Comparison of ENCODE assay signal across 8 cellular contexts in the genomic region with DNA sequence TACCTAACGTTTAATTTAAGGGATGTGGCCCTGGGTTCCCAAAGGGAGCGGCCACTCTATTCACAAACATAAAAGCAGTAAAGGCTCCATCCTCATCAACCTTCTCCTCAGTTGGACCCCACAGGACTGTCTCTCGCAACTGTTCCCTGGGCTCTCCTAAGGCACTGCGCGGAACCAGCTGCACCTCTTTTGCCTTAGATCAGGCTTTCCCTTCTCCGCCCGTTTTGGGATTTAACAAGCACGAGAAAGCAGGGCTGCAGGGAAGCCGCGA. TPM values are rescaled to one million over a fixed set of nuclear protein-coding genes. Genes with fewer than 3 reads are reported as not detected.
DNase-seq lines count a peak whose midpoint lies in the region; TF ChIP-seq lines count a peak whose summit lies in the region.

No MANE protein-coding gene starts in this region.

- no peak overlapping the region for H3K27ac ChIP-seq in SK-N-MC
- peak overlapping the region; percentile 99 for H3K27ac ChIP-seq in fibroblast of lung (ENCODE audit: insufficient read depth, low read length)
- peak overlapping the region; percentile 83 to 86 for H3K27ac ChIP-seq in prostate gland

- peaks cover 23% of the 10 kb centered on the region for H3K4me1 Mint-ChIP-seq in T-helper 1 cell treated with Interleukin-12 subunit alpha and Interleukin-12 subunit beta and Interleukin-4 antibody, amounts not matched to agents 30 μg/mL and 1 μg/mL, for 36 hours (ENCODE audit: low read depth)

- no peaks in the 10 kb centered on the region for H3K27me3 Mint-ChIP-seq in T-helper 1 cell treated with Interleukin-12 subunit alpha and Interleukin-12 subunit beta and Interleukin-4 antibody, amounts not matched to agents 30 μg/mL and 1 μg/mL, for 36 hours (ENCODE audit: low read depth)

- H3K4me1 ChIP-seq in fibroblast of lung (ENCODE audit: control insufficient read depth, extremely low read depth, insufficient read depth, low read length) = peaks cover 11% of the 10 kb centered on the region
- H3K4me1 ChIP-seq in prostate gland (replicated peaks) = peaks cover 5% of the 10 kb centered on the region

- peaks cover 42% of the 10 kb centered on the region for H3K79me2 ChIP-seq in fibroblast of lung (ENCODE audit: control insufficient read depth, insufficient read depth, low read length)

- intact Hi-C loops in prostate gland (cut with DNase I) = loop anchor here (5.0 kb wide), 1 partner anchor 55 kb away; the partner anchor contains the start of gene LARP4B

- peak overlapping the region; percentile 93 for H3K4me2 ChIP-seq in fibroblast of lung (ENCODE audit: extremely low read depth, insufficient read depth, low read length)

- TF ChIP-seq POLR2A in prostate gland (IDR thresholded peaks at IDR 0.05) = no peak

- H3K4me3 Mint-ChIP-seq in T-helper 1 cell treated with Interleukin-12 subunit alpha and Interleukin-12 subunit beta and Interleukin-4 antibody, amounts not matched to agents 30 μg/mL and 1 μg/mL, for 36 hours = peak overlapping the region; percentile 96

- H3K4me3 ChIP-seq in SK-N-MC = peak overlapping the region; percentile 88
- H3K4me3 ChIP-seq in fibroblast of lung (replicated peaks in 1 of 4; ENCODE audit: control extremely low read depth in 1 of 4, insufficient read depth in 1 of 4, low read depth in 3 of 4, low read length in 4 of 4) = peak overlapping the region; percentile 94 to 100 (median 98)
- peak overlapping the region; percentile 63 to 97 for H3K4me3 ChIP-seq in prostate gland

- H2AFZ ChIP-seq in fibroblast of lung (ENCODE audit: low read length) = peak overlapping the region; percentile 31

- WGBS in prostate gland = under 1% methylated on average over 10 of the region's 10 CpGs

- peak overlapping the region; percentile 97 for H3K27ac Mint-ChIP-seq in T-helper 1 cell treated with Interleukin-12 subunit alpha and Interleukin-12 subunit beta and Interleukin-4 antibody, amounts not matched to agents 30 μg/mL and 1 μg/mL, for 36 hours

- H3K9me3 Mint-ChIP-seq in T-helper 1 cell treated with Interleukin-12 subunit alpha and Interleukin-12 subunit beta and Interleukin-4 antibody, amounts not matched to agents 30 μg/mL and 1 μg/mL, for 36 hours = no peaks in the 10 kb centered on the region

- peaks cover 11% of the 10 kb centered on the region for H3K36me3 Mint-ChIP-seq in T-helper 1 cell treated with Interleukin-12 subunit alpha and Interleukin-12 subunit beta and Interleukin-4 antibody, amounts not matched to agents 30 μg/mL and 1 μg/mL, for 36 hours (ENCODE audit: low read depth)

- H3K27me3 ChIP-seq in fibroblast of lung (ENCODE audit: control insufficient read depth, insufficient read depth, low read length) (no peaks in the 10 kb centered on the region), prostate gland (replicated peaks; ENCODE audit: insufficient read depth) (no peaks in the 10 kb centered on the region)

- H3K9ac ChIP-seq in SK-N-MC (ENCODE audit: insufficient read length) (peak overlapping the region; percentile 92), fibroblast of lung (ENCODE audit: insufficient read depth, low read length) (peak overlapping the region; percentile 90)

- DNase-seq in T-helper 1 cell (no peak), SK-N-MC (ENCODE audit: low read depth, low spot score) (no peak), fibroblast of lung (ENCODE audit: low read depth in 2 of 2) (peak in 1 of 2 donors; percentile 40), prostate gland (ENCODE audit: low spot score) (no peak), middle frontal gyrus (ENCODE audit: extremely low spot score, low spot score) (no peak), retina (no peak)
- DNase-seq in stimulated activated naive CD4-positive, alpha-beta T cell treated with Interleukin-2 at 50 U/mL for 16 hours (lab: John Stamatoyannopoulos, UW) = no peak

- no peaks in the 10 kb centered on the region for H3K9me3 ChIP-seq in SK-N-MC (ENCODE audit: low read depth, low read length)
- H3K9me3 ChIP-seq in fibroblast of lung (ENCODE audit: control insufficient read depth, insufficient read depth, low read depth, low read length) = no peaks in the 10 kb centered on the region
- no peaks in the 10 kb centered on the region for H3K9me3 ChIP-seq in prostate gland

- H3K36me3 ChIP-seq in SK-N-MC (ENCODE audit: insufficient read depth, low read length) (peaks cover 16% of the 10 kb centered on the region), fibroblast of lung (ENCODE audit: control insufficient read depth, insufficient read depth, low read length) (peaks cover 3% of the 10 kb centered on the region), prostate gland (no peaks in the 10 kb centered on the region)

- TF ChIP-seq CTCF in fibroblast of lung (conservative IDR thresholded peaks at IDR 0.05 in 1 of 2, IDR thresholded peaks at IDR 0.05 in 1 of 2; ENCODE audit: low read depth in 1 of 2, low read length in 2 of 2) (no peak), prostate gland (IDR thresholded peaks at IDR 0.05) (no peak)

- H4K20me1 ChIP-seq in fibroblast of lung (ENCODE audit: control insufficient read depth, extremely low read depth, insufficient read depth, low read length) = peaks cover 3% of the 10 kb centered on the region

RNA-seq across cellular contexts. Expression of gene GTPBP4, which starts 0.7 kb away (rescaled TPM):
- total RNA-seq in fibroblast of lung (26.5 and 28.7 TPM in 2 replicates), prostate gland (10 to 100 TPM; 15.6 to 39.9 TPM)
- polyA plus RNA-seq in fibroblast of lung = 34.4 and 51.3 TPM in 2 replicates
- polyA plus RNA-seq in fibroblast of lung (2012) = 40.7 and 53.7 TPM in 2 replicates
- 31.3 and 43.0 TPM in 2 replicates for polyA minus RNA-seq in fibroblast of lung (ENCODE audit: low replicate concordance)

RNA-seq across cellular contexts. Expression of gene IDI2, which starts 38.1 kb away (rescaled TPM):
- total RNA-seq in fibroblast of lung = not detected in 2 replicates
- not detected in 2 replicates for polyA plus RNA-seq in fibroblast of lung
- polyA plus RNA-seq in fibroblast of lung (2012) = not detected in 2 replicates
- polyA minus RNA-seq in fibroblast of lung (ENCODE audit: low replicate concordance) = not detected in 2 replicates
- not detected for total RNA-seq in prostate gland

RNA-seq across cellular contexts. Expression of gene LARP4B, which starts 56.1 kb away (rescaled TPM):
- 19.8 and 25.4 TPM in 2 replicates for total RNA-seq in fibroblast of lung
- 38.6 and 44.3 TPM in 2 replicates for polyA plus RNA-seq in fibroblast of lung
- polyA plus RNA-seq in fibroblast of lung (2012) = 29.7 and 30.0 TPM in 2 replicates
- polyA minus RNA-seq in fibroblast of lung (ENCODE audit: low replicate concordance) = 62.4 and 81.8 TPM in 2 replicates
- 10 to 100 TPM; 51.9 to 95.4 TPM for total RNA-seq in prostate gland
